ENCODE assay signal across 1 cellular context in genomic region chr15:70098461-70099166, GRCh38.
TF ChIP-seq lines count a peak whose summit lies in the region.

No MANE protein-coding gene starts in this region.

TF ChIP-seq in HepG2, 621 proteins besides CTCF, POLR2A, EP300 and RAD21 (continued from another document and continues in another):
- TF ChIP-seq ZEB1 (IDR thresholded peaks at IDR 0.05; ENCODE audit: insufficient replicate concordance, low read depth) (peak; percentile 10), GFI1 (CRISPR knock-in tag; IDR thresholded peaks at IDR 0.05; ENCODE audit: borderline replicate concordance) (no peak; the same call in 1 of the 2 replicates), ARNT (IDR thresholded peaks at IDR 0.05) (no peak), CEBPG (CRISPR knock-in tag; IDR thresholded peaks at IDR 0.05) (no peak), ZSCAN31 (CRISPR knock-in tag; IDR thresholded peaks at IDR 0.05; ENCODE audit: low read depth) (no peak), ZMAT3 (CRISPR knock-in tag; conservative IDR thresholded peaks at IDR 0.05) (no peak), FOXA1 (IDR thresholded peaks at IDR 0.05) (no peak), FOXA1 (CRISPR knock-in tag; IDR thresholded peaks at IDR 0.05) (peak; percentile 62; the same call in 1 of the 2 replicates), LRRFIP1 (CRISPR knock-in tag; conservative IDR thresholded peaks at IDR 0.05) (no peak), KMT2B (CRISPR knock-in tag; IDR thresholded peaks at IDR 0.05) (no peak), PLRG1 (conservative IDR thresholded peaks at IDR 0.05) (no peak), KLF6 (CRISPR knock-in tag; IDR thresholded peaks at IDR 0.05) (no peak), MBD4 (IDR thresholded peaks at IDR 0.05; ENCODE audit: borderline replicate concordance, low read length) (no peak), TBL1XR1 (IDR thresholded peaks at IDR 0.05; ENCODE audit: borderline replicate concordance, low read length, partially characterized antibody) (no peak), NFE2L2 (IDR thresholded peaks at IDR 0.05; ENCODE audit: low read length) (no peak), KLF12 (CRISPR knock-in tag; IDR thresholded peaks at IDR 0.05; ENCODE audit: borderline replicate concordance) (no peak), ZFP1 (CRISPR knock-in tag; IDR thresholded peaks at IDR 0.05) (no peak), ZMYM2 (CRISPR knock-in tag; IDR thresholded peaks at IDR 0.05) (no peak), HDAC6 (IDR thresholded peaks at IDR 0.05; ENCODE audit: low read depth, low read length) (no peak), RBM39 (IDR thresholded peaks at IDR 0.05; ENCODE audit: low read depth, low read length, poor library complexity, severe bottlenecking) (no peak), SSRP1 (CRISPR knock-in tag; IDR thresholded peaks at IDR 0.05) (no peak), NR2F2 (IDR thresholded peaks at IDR 0.05; ENCODE audit: borderline replicate concordance, low read depth) (peak; percentile 63; the same call in 1 of the 2 replicates), SOX13 (IDR thresholded peaks at IDR 0.05) (peak; percentile 95), SOX13 (CRISPR knock-in tag; conservative IDR thresholded peaks at IDR 0.05 in 1 of 2, IDR thresholded peaks at IDR 0.05 in 1 of 2) (peak in 1 of 2 experiments; percentile 96; a peak in 2 of 4 replicates), MEIS1 (CRISPR knock-in tag; IDR thresholded peaks at IDR 0.05; ENCODE audit: borderline replicate concordance) (no peak), ZNF772 (CRISPR knock-in tag; IDR thresholded peaks at IDR 0.05) (no peak; the same call in 1 of the 2 replicates), U2AF1 (optimal IDR thresholded peaks at IDR 0.05; ENCODE audit: low read depth, low read length) (no peak), FOSL2 (CRISPR knock-in tag; IDR thresholded peaks at IDR 0.05) (0 out of 2 replicates have a peak, but pooled peaks have one; percentile 24), MIER3 (CRISPR knock-in tag; IDR thresholded peaks at IDR 0.05; ENCODE audit: borderline replicate concordance) (no peak), SUZ12 (IDR thresholded peaks at IDR 0.05; ENCODE audit: low read depth, low read length) (no peak), ATF4 (CRISPR knock-in tag; IDR thresholded peaks at IDR 0.05) (no peak), AKAP8 (CRISPR knock-in tag; IDR thresholded peaks at IDR 0.05) (no peak), BRF2 (CRISPR knock-in tag; IDR thresholded peaks at IDR 0.05) (no peak), HNF1B (CRISPR knock-in tag; IDR thresholded peaks at IDR 0.05) (0 out of 2 replicates have a peak, but pooled peaks have one; percentile 24), HMG20A (CRISPR knock-in tag; IDR thresholded peaks at IDR 0.05; ENCODE audit: borderline replicate concordance) (0 out of 2 replicates have a peak, but pooled peaks have one; percentile 28), FOXM1 (CRISPR knock-in tag; IDR thresholded peaks at IDR 0.05) (no peak), SETDB1 (CRISPR knock-in tag; IDR thresholded peaks at IDR 0.05; ENCODE audit: borderline replicate concordance) (no peak), ZNF407 (CRISPR knock-in tag; IDR thresholded peaks at IDR 0.05; ENCODE audit: not compliant biosample characterization) (no peak), THAP11 (CRISPR knock-in tag; IDR thresholded peaks at IDR 0.05) (no peak; the same call in 1 of the 2 replicates), ARNT2 (CRISPR knock-in tag; IDR thresholded peaks at IDR 0.05; ENCODE audit: low read depth) (no peak)
- TF ChIP-seq, protein P1, sequence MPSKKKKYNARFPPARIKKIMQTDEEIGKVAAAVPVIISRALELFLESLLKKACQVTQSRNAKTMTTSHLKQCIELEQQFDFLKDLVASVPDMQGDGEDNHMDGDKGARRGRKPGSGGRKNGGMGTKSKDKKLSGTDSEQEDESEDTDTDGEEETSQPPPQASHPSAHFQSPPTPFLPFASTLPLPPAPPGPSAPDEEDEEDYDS (CRISPR knock-in tag; IDR thresholded peaks at IDR 0.05) = peak; percentile 37
- TF ChIP-seq, protein P2, sequence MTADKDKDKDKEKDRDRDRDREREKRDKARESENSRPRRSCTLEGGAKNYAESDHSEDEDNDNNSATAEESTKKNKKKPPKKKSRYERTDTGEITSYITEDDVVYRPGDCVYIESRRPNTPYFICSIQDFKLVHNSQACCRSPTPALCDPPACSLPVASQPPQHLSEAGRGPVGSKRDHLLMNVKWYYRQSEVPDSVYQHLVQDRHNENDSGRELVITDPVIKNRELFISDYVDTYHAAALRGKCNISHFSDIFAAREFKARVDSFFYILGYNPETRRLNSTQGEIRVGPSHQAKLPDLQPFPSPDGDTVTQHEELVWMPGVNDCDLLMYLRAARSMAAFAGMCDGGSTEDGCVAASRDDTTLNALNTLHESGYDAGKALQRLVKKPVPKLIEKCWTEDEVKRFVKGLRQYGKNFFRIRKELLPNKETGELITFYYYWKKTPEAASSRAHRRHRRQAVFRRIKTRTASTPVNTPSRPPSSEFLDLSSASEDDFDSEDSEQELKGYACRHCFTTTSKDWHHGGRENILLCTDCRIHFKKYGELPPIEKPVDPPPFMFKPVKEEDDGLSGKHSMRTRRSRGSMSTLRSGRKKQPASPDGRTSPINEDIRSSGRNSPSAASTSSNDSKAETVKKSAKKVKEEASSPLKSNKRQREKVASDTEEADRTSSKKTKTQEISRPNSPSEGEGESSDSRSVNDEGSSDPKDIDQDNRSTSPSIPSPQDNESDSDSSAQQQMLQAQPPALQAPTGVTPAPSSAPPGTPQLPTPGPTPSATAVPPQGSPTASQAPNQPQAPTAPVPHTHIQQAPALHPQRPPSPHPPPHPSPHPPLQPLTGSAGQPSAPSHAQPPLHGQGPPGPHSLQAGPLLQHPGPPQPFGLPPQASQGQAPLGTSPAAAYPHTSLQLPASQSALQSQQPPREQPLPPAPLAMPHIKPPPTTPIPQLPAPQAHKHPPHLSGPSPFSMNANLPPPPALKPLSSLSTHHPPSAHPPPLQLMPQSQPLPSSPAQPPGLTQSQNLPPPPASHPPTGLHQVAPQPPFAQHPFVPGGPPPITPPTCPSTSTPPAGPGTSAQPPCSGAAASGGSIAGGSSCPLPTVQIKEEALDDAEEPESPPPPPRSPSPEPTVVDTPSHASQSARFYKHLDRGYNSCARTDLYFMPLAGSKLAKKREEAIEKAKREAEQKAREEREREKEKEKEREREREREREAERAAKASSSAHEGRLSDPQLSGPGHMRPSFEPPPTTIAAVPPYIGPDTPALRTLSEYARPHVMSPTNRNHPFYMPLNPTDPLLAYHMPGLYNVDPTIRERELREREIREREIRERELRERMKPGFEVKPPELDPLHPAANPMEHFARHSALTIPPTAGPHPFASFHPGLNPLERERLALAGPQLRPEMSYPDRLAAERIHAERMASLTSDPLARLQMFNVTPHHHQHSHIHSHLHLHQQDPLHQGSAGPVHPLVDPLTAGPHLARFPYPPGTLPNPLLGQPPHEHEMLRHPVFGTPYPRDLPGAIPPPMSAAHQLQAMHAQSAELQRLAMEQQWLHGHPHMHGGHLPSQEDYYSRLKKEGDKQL (CRISPR knock-in tag; IDR thresholded peaks at IDR 0.05; ENCODE audit: low read depth) = peak; percentile 83
- TF ChIP-seq, protein P3, sequence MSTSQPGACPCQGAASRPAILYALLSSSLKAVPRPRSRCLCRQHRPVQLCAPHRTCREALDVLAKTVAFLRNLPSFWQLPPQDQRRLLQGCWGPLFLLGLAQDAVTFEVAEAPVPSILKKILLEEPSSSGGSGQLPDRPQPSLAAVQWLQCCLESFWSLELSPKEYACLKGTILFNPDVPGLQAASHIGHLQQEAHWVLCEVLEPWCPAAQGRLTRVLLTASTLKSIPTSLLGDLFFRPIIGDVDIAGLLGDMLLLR (CRISPR knock-in tag; IDR thresholded peaks at IDR 0.05) = no peak
- TF ChIP-seq, protein P4, sequence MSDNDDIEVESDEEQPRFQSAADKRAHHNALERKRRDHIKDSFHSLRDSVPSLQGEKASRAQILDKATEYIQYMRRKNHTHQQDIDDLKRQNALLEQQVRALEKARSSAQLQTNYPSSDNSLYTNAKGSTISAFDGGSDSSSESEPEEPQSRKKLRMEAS (IDR thresholded peaks at IDR 0.05) = peak; percentile 31; the same call in 1 of the 2 replicates
